Comparison of ENCODE assay signal across 8 cellular contexts in genomic region chr12:29428630-29429029, GRCh38. TPM values are rescaled to one million over a fixed set of nuclear protein-coding genes. Genes with fewer than 3 reads are reported as not detected.
DNase-seq lines count a peak whose midpoint lies in the region; ATAC-seq lines count a peak whose summit lies in the region.

No MANE protein-coding gene starts in this region.

- ATAC-seq in HG02623 (IDR thresholded peaks at IDR 0.05; ENCODE audit: unreplicated experiment) (peak; percentile 42), HG02840 (IDR thresholded peaks at IDR 0.05; ENCODE audit: low FRiP score, unreplicated experiment) (no peak)

- peaks cover 2% of the 10 kb centered on the region for H3K27me3 Mint-ChIP-seq in activated T-helper 1 cell treated with anti-CD3 and anti-CD28 coated beads, Interleukin-12 subunit alpha, Interleukin-12 subunit beta, Interleukin-2, Interleukin-4 antibody, amounts not matched to agents 30 ng/mL and 10 ng/mL and 1 ng/mL, durations not matched to agents 14 hours and 24 hours and 36 hours (ENCODE audit: insufficient read depth)

- H3K9me3 Mint-ChIP-seq in activated T-helper 1 cell treated with anti-CD3 and anti-CD28 coated beads, Interleukin-12 subunit alpha, Interleukin-12 subunit beta, Interleukin-2, Interleukin-4 antibody, amounts not matched to agents 30 ng/mL and 10 ng/mL and 1 ng/mL, durations not matched to agents 14 hours and 24 hours and 36 hours: no peaks in the 10 kb centered on the region

- intact Hi-C loops in activated T-helper 1 cell treated with anti-CD3 and anti-CD28 coated beads, Interleukin-12 subunit alpha, Interleukin-12 subunit beta, Interleukin-2, Interleukin-4 antibody, amounts not matched to agents 30 ng/mL and 10 ng/mL and 1 ng/mL, durations not matched to agents 14 hours and 24 hours and 36 hours (cut with micrococcal nuclease): no loop called here

- H3K4me3 Mint-ChIP-seq in activated T-helper 1 cell treated with anti-CD3 and anti-CD28 coated beads, Interleukin-12 subunit alpha, Interleukin-12 subunit beta, Interleukin-2, Interleukin-4 antibody, amounts not matched to agents 30 ng/mL and 10 ng/mL and 1 ng/mL, durations not matched to agents 14 hours and 24 hours and 36 hours: no peak overlapping the region

- DNase-seq in GM04504 (ENCODE audit: low read depth): peak; percentile 20
- DNase-seq in RPMI7951 (ENCODE audit: low read depth): peak; percentile 48
- peak; percentile 74 for DNase-seq in kidney glomerular epithelial cell (lab: John Stamatoyannopoulos, UW)
- DNase-seq in retina: no peak
- DNase-seq in occipital lobe (lab: John Stamatoyannopoulos, UW): no peak
- DNase-seq in activated T-helper 1 cell treated with anti-CD3 and anti-CD28 coated beads, Interleukin-12 subunit alpha, Interleukin-12 subunit beta, Interleukin-2, Interleukin-4 antibody, amounts not matched to agents 30 ng/mL and 10 ng/mL and 1 ng/mL, durations not matched to agents 14 hours and 24 hours and 36 hours (ENCODE audit: low spot score): no peak

- no peak overlapping the region for H3K27ac Mint-ChIP-seq in activated T-helper 1 cell treated with anti-CD3 and anti-CD28 coated beads, Interleukin-12 subunit alpha, Interleukin-12 subunit beta, Interleukin-2, Interleukin-4 antibody, amounts not matched to agents 30 ng/mL and 10 ng/mL and 1 ng/mL, durations not matched to agents 14 hours and 24 hours and 36 hours

- no peaks in the 10 kb centered on the region for H3K4me1 Mint-ChIP-seq in activated T-helper 1 cell treated with anti-CD3 and anti-CD28 coated beads, Interleukin-12 subunit alpha, Interleukin-12 subunit beta, Interleukin-2, Interleukin-4 antibody, amounts not matched to agents 30 ng/mL and 10 ng/mL and 1 ng/mL, durations not matched to agents 14 hours and 24 hours and 36 hours (ENCODE audit: low read depth)

- no peaks in the 10 kb centered on the region for H3K36me3 Mint-ChIP-seq in activated T-helper 1 cell treated with anti-CD3 and anti-CD28 coated beads, Interleukin-12 subunit alpha, Interleukin-12 subunit beta, Interleukin-2, Interleukin-4 antibody, amounts not matched to agents 30 ng/mL and 10 ng/mL and 1 ng/mL, durations not matched to agents 14 hours and 24 hours and 36 hours (ENCODE audit: low read depth)

RNA-seq across cellular contexts. Expression of gene ERGIC2, which starts 47.7 kb away (rescaled TPM):
- 109 and 131 TPM in 2 replicates for total RNA-seq in RPMI7951 (2014; rRNA removed; shearing (Covaris generic))
- 58.8 TPM for total RNA-seq in occipital lobe
- total RNA-seq in activated T-helper 1 cell treated with anti-CD3 and anti-CD28 coated beads, Interleukin-12 subunit alpha, Interleukin-12 subunit beta, Interleukin-2, Interleukin-4 antibody, amounts not matched to agents 30 ng/mL and 10 ng/mL and 1 ng/mL, durations not matched to agents 14 hours and 24 hours and 36 hours: 94.9 and 105 TPM in 2 replicates

Comparison
In these comparisons a context has a peak if more than half of its experiments do, and no peak if none do; other contexts are left out.
1. DNase-seq: peak in GM04504 (single experiment), RPMI7951 (single experiment) and kidney glomerular epithelial cell (single experiment); none in retina (single experiment), occipital lobe (single experiment) and activated T-helper 1 cell treated with anti-CD3 and anti-CD28 coated beads, Interleukin-12 subunit alpha, Interleukin-12 subunit beta, Interleukin-2, Interleukin-4 antibody, amounts not matched to agents 30 ng/mL and 10 ng/mL and 1 ng/mL, durations not matched to agents 14 hours and 24 hours and 36 hours (single experiment).